In genomic region chr4:75423029-75423428, GRCh38 we compare ENCODE assay signal across 15 cellular contexts.
DNase-seq lines count a peak whose midpoint lies in the region; ATAC-seq, FAIRE-seq and TF ChIP-seq lines count a peak whose summit lies in the region.
"Had no signal": no experiment of that assay in that cellular context is flagged by ENCODE, and none has a peak within 500 bp of the region (broad histone marks: within the 10 kb centered on the region; RNA-seq: fewer than 3 reads in every experiment).

No MANE protein-coding gene starts in this region.

- no peaks in the 10 kb centered on the region for H3K4me1 ChIP-seq in A549
- no peaks in the 10 kb centered on the region for H3K4me1 ChIP-seq in pancreas
- H3K4me1 ChIP-seq in transverse colon, result no peaks in the 10 kb centered on the region
- H3K4me1 ChIP-seq: HAP-1 had no signal

- no peak for TF ChIP-seq EP300 in A549 (IDR thresholded peaks at IDR 0.05)
- no peak for TF ChIP-seq EP300 in transverse colon (IDR thresholded peaks at IDR 0.05; ENCODE audit: low read depth)

- in situ Hi-C loops in transverse colon (cut with MboI; ENCODE audit: low pct_ligation_motif_present in 1 of 4, low pct_unique_long_range_greater_than_20kb in 1 of 4, low sequenced_read_pairs in 3 of 4), result no loop called here

- CTCF ChIA-PET in A549 (lab: Yijun Ruan, JAX), result no interaction called here

- WGBS in A549 (ENCODE audit: missing lambda C conversion rate), result 4% methylated on average over 1 of the region's 1 CpG
- WGBS in pancreas, 2 donors, result 45 to 60% methylated on average over 1 of the region's 1 CpG
- 39 to 50% methylated on average over 1 of the region's 1 CpG for WGBS in transverse colon (ENCODE audit: low coverage in 1 of 2), 2 donors

- no peak for TF ChIP-seq RAD21 in A549 (conservative IDR thresholded peaks at IDR 0.05 in 1 of 2, IDR thresholded peaks at IDR 0.05 in 1 of 2)

- ATAC-seq in A549, result no peak
- no peak for ATAC-seq in pancreas
- no peak for ATAC-seq in esophagus mucosa
- ATAC-seq: CD8-positive, alpha-beta T cell had no signal

- no peak overlapping the region for H3K4me2 ChIP-seq in A549
- H3K4me2 ChIP-seq: BLaER1 had no signal

- intact Hi-C loops in pancreas (cut with DNase I) (no loop called here), transverse colon (cut with DNase I; ENCODE audit: low total_unique reads) (no loop called here)

- TF ChIP-seq CTCF in A549 (IDR thresholded peaks at IDR 0.05) (no peak), pancreas (IDR thresholded peaks at IDR 0.05) (no peak), transverse colon (IDR thresholded peaks at IDR 0.05) (no peak)

- H3K4me3 ChIP-seq in A549 (no peak overlapping the region), pancreas (no peak overlapping the region), transverse colon (no peak overlapping the region)
- H3K4me3 ChIP-seq: BLaER1, HAP-1 had no signal

- H3K27ac ChIP-seq in A549, result no peak overlapping the region
- H3K27ac ChIP-seq in pancreas, result no peak overlapping the region
- no peak overlapping the region for H3K27ac ChIP-seq in transverse colon
- H3K27ac ChIP-seq: BLaER1 had no signal

- FAIRE-seq in A204.1 (lab: Jason Lieb, UNC) (peak; percentile 39), A549 (lab: Jason Lieb, UNC) (no peak), colon (lab: Jason Lieb, UNC) (peak; percentile 18), pancreas (lab: Jason Lieb, UNC) (peak; percentile 26)
- FAIRE-seq: G401.6, GM12891, GM19239, HTR-8/SVneo had no signal

- no peaks in the 10 kb centered on the region for H3K9me3 ChIP-seq in A549
- H3K9me3 ChIP-seq in pancreas, result no peaks in the 10 kb centered on the region
- H3K9me3 ChIP-seq in transverse colon, result no peaks in the 10 kb centered on the region

- no peak for TF ChIP-seq POLR2A in A549 (IDR thresholded peaks at IDR 0.05; ENCODE audit: low read length)
- no peak for TF ChIP-seq POLR2A in transverse colon (IDR thresholded peaks at IDR 0.05)

- no peak for DNase-seq in A549 (ENCODE audit: low read depth in 1 of 2, low spot score in 1 of 2)
- no peak for DNase-seq in pancreas
- no peak for DNase-seq in transverse colon
- DNase-seq in amygdala (lab: John Stamatoyannopoulos, UW), result no peak
- DNase-seq: Calu3; CD8-positive, alpha-beta T cell had no signal

- H3K36me3 ChIP-seq in pancreas (no peaks in the 10 kb centered on the region), transverse colon (no peaks in the 10 kb centered on the region)
- H3K36me3 ChIP-seq: BLaER1, HAP-1 had no signal

- no peaks in the 10 kb centered on the region for H3K27me3 ChIP-seq in pancreas
- no peaks in the 10 kb centered on the region for H3K27me3 ChIP-seq in transverse colon
- H3K27me3 ChIP-seq: BLaER1 had no signal

- POLR2A ChIA-PET in A549 (lab: Yijun Ruan, JAX), result no interaction called here

TF ChIP-seq in A549, 52 proteins besides CTCF, POLR2A, EP300 and RAD21:
- no peak for TF ChIP-seq EHF (CRISPR knock-in tag; IDR thresholded peaks at IDR 0.05)
- TF ChIP-seq MAFK (IDR thresholded peaks at IDR 0.05; ENCODE audit: partially characterized antibody), result peak; percentile 70
